In genomic region chr9:115164511-115164974, GRCh38 we compare ENCODE assay signal across 10 cellular contexts. TPM values are rescaled to one million over a fixed set of nuclear protein-coding genes. Genes with fewer than 3 reads are reported as not detected.
DNase-seq lines count a peak whose midpoint lies in the region; ATAC-seq and TF ChIP-seq lines count a peak whose summit lies in the region.
"Had no signal": no experiment of that assay in that cellular context is flagged by ENCODE, and none has a peak within 500 bp of the region (broad histone marks: within the 10 kb centered on the region; RNA-seq: fewer than 3 reads in every experiment).

No MANE protein-coding gene starts in this region.

- peaks cover under 1% of the 10 kb centered on the region for H3K4me1 Mint-ChIP-seq in activated naive CD8-positive, alpha-beta T cell treated with anti-CD3 and anti-CD28 coated beads for 36 hours
- H3K4me1 Mint-ChIP-seq: activated CD8-positive, alpha-beta memory T cell treated with anti-CD3 and anti-CD28 coated beads, Interleukin-2, amount 10 ng/mL, durations not matched to agents 7 days and 5 days; naive B cell had no signal

- peak; percentile 70 for DNase-seq in NCI-H1694 (lab: John Stamatoyannopoulos, UW)
- DNase-seq in NCI-H1694 treated with DMSO at 0.1 percent for 48 hours (lab: John Stamatoyannopoulos, UW) = no peak
- peak; percentile 34 for DNase-seq in RWPE1 (ENCODE audit: low spot score)
- DNase-seq in glomerular visceral epithelial cell (ENCODE audit: extremely low spot score) = peak; percentile 92
- peak; percentile 84 for DNase-seq in superior temporal gyrus (ENCODE audit: extremely low spot score)
- no peak for DNase-seq in upper lobe of left lung
- no peak for DNase-seq in activated T-cell treated with anti-CD3 and anti-CD28 coated beads, Interleukin-2, amount 50 U/mL, for 48 hours
- no peak for DNase-seq in activated naive CD8-positive, alpha-beta T cell treated with anti-CD3 and anti-CD28 coated beads for 36 hours
- DNase-seq: activated CD8-positive, alpha-beta memory T cell treated with anti-CD3 and anti-CD28 coated beads, Interleukin-2, amount 10 ng/mL, durations not matched to agents 7 days and 5 days; naive B cell had no signal

- CTCF ChIA-PET in RWPE1 (lab: Yijun Ruan, JAX) = no interaction called here

- POLR2A ChIA-PET in RWPE1 (lab: Yijun Ruan, JAX; ENCODE audit: low non-redundant PET) = no interaction called here

- TF ChIP-seq CTCF in RWPE1 (conservative IDR thresholded peaks at IDR 0.05; ENCODE audit: low read depth) (no peak), upper lobe of left lung (IDR thresholded peaks at IDR 0.05) (no peak)

- H3K4me3 ChIP-seq in upper lobe of left lung = no peak overlapping the region

- no peak for TF ChIP-seq EP300 in upper lobe of left lung (IDR thresholded peaks at IDR 0.05)

- H3K27ac Mint-ChIP-seq in activated naive CD8-positive, alpha-beta T cell treated with anti-CD3 and anti-CD28 coated beads for 36 hours = no peak overlapping the region
- H3K27ac Mint-ChIP-seq: activated CD8-positive, alpha-beta memory T cell treated with anti-CD3 and anti-CD28 coated beads, Interleukin-2, amount 10 ng/mL, durations not matched to agents 7 days and 5 days; naive B cell had no signal

- TF ChIP-seq POLR2A in upper lobe of left lung (IDR thresholded peaks at IDR 0.05) = no peak

- H3K4me3 Mint-ChIP-seq in activated naive CD8-positive, alpha-beta T cell treated with anti-CD3 and anti-CD28 coated beads for 36 hours = no peak overlapping the region
- H3K4me3 Mint-ChIP-seq: activated CD8-positive, alpha-beta memory T cell treated with anti-CD3 and anti-CD28 coated beads, Interleukin-2, amount 10 ng/mL, durations not matched to agents 7 days and 5 days; naive B cell had no signal

- H3K27me3 Mint-ChIP-seq in activated naive CD8-positive, alpha-beta T cell treated with anti-CD3 and anti-CD28 coated beads for 36 hours = peaks cover 22% of the 10 kb centered on the region

- no peaks in the 10 kb centered on the region for H3K9me3 ChIP-seq in upper lobe of left lung

- H3K36me3 ChIP-seq in upper lobe of left lung = no peaks in the 10 kb centered on the region

- no peaks in the 10 kb centered on the region for H3K4me1 ChIP-seq in upper lobe of left lung

- 23 to 33% methylated on average over 3 of the region's 3 CpGs for WGBS in upper lobe of left lung, 2 donors

- ATAC-seq in upper lobe of left lung (ENCODE audit: low FRiP score in 2 of 2) = no peak
- ATAC-seq: activated CD8-positive, alpha-beta memory T cell treated with anti-CD3 and anti-CD28 coated beads, Interleukin-2, amount 10 ng/mL, durations not matched to agents 7 days and 5 days had no signal

- peaks cover 8% of the 10 kb centered on the region for H3K9me3 Mint-ChIP-seq in activated naive CD8-positive, alpha-beta T cell treated with anti-CD3 and anti-CD28 coated beads for 36 hours

- H3K27ac ChIP-seq in RWPE1 = peak overlapping the region; percentile 71
- no peak overlapping the region for H3K27ac ChIP-seq in upper lobe of left lung

- H3K27me3 ChIP-seq in upper lobe of left lung = no peaks in the 10 kb centered on the region

- no peaks in the 10 kb centered on the region for H3K36me3 Mint-ChIP-seq in activated naive CD8-positive, alpha-beta T cell treated with anti-CD3 and anti-CD28 coated beads for 36 hours
- H3K36me3 Mint-ChIP-seq: activated CD8-positive, alpha-beta memory T cell treated with anti-CD3 and anti-CD28 coated beads, Interleukin-2, amount 10 ng/mL, durations not matched to agents 7 days and 5 days had no signal

RNA-seq across cellular contexts. Expression of gene TNC, which starts 46.6 kb away (rescaled TPM):
- total RNA-seq in upper lobe of left lung = 10 to 100 TPM in 5 of 6 donors, 1 to 10 TPM in 1; 7.3 to 53.5 (median 23.8) TPM
- 1 to 10 TPM in 1 of 2 experiments, under 1 TPM in 1; 0.90 to 1.3 TPM for total RNA-seq in activated naive CD8-positive, alpha-beta T cell treated with anti-CD3 and anti-CD28 coated beads for 36 hours

Comparison
In these comparisons a context has a peak if more than half of its experiments do, and no peak if none do; other contexts are left out.
1. DNase-seq: peak in NCI-H1694 (single experiment), RWPE1 (single experiment), glomerular visceral epithelial cell (single experiment) and superior temporal gyrus (single experiment); none in NCI-H1694 treated with DMSO at 0.1 percent for 48 hours (single experiment), upper lobe of left lung (0 of 2), activated T-cell treated with anti-CD3 and anti-CD28 coated beads, Interleukin-2, amount 50 U/mL, for 48 hours (0 of 2) and activated naive CD8-positive, alpha-beta T cell treated with anti-CD3 and anti-CD28 coated beads for 36 hours (single experiment).